8 cellular contexts compared by ENCODE assay signal in genomic region chrX:24260827-24261550, GRCh38. TPM values are rescaled to one million over a fixed set of nuclear protein-coding genes. Genes with fewer than 3 reads are reported as not detected.
DNase-seq lines count a peak whose midpoint lies in the region; ATAC-seq and TF ChIP-seq lines count a peak whose summit lies in the region.

No MANE protein-coding gene starts in this region.

- H3K4me1 Mint-ChIP-seq in activated T-cell treated with anti-CD3 and anti-CD28 coated beads, Interleukin-2, amount 50 U/mL, for 72 hours (ENCODE audit: low read depth): peaks cover 23% of the 10 kb centered on the region

- ATAC-seq in HG02759 (IDR thresholded peaks at IDR 0.05; ENCODE audit: unreplicated experiment) (peak; percentile 62), lower lobe of right lung (peak; percentile 69 to 81), GM18858 (IDR thresholded peaks at IDR 0.05; ENCODE audit: unreplicated experiment) (no peak), GM19023 (IDR thresholded peaks at IDR 0.05; ENCODE audit: unreplicated experiment) (no peak)
- peak; percentile 45 to 52 for ATAC-seq in activated T-cell treated with anti-CD3 and anti-CD28 coated beads, Interleukin-2, amount 50 U/mL, for 72 hours (replicated peaks in 1 of 2)

- no peaks in the 10 kb centered on the region for H3K9me3 Mint-ChIP-seq in activated T-cell treated with anti-CD3 and anti-CD28 coated beads, Interleukin-2, amount 50 U/mL, for 72 hours

- no peak overlapping the region for H3K27ac Mint-ChIP-seq in activated T-cell treated with anti-CD3 and anti-CD28 coated beads, Interleukin-2, amount 50 U/mL, for 72 hours

- no peak overlapping the region for H3K27ac ChIP-seq in lower lobe of right lung

- H3K4me1 ChIP-seq in lower lobe of right lung: no peaks in the 10 kb centered on the region

- H3K4me3 ChIP-seq in lower lobe of right lung: no peak overlapping the region

- TF ChIP-seq CTCF in lower lobe of right lung (IDR thresholded peaks at IDR 0.05): no peak

- H3K9me3 ChIP-seq in lower lobe of right lung: no peaks in the 10 kb centered on the region

- peaks cover 50% of the 10 kb centered on the region for H3K27me3 Mint-ChIP-seq in activated T-cell treated with anti-CD3 and anti-CD28 coated beads, Interleukin-2, amount 50 U/mL, for 72 hours (ENCODE audit: low read depth)

- H3K4me3 Mint-ChIP-seq in activated T-cell treated with anti-CD3 and anti-CD28 coated beads, Interleukin-2, amount 50 U/mL, for 72 hours: peak overlapping the region; percentile 11 to 28

- no peaks in the 10 kb centered on the region for H3K27me3 ChIP-seq in lower lobe of right lung (ENCODE audit: low read depth)

- H3K36me3 Mint-ChIP-seq in activated T-cell treated with anti-CD3 and anti-CD28 coated beads, Interleukin-2, amount 50 U/mL, for 72 hours (ENCODE audit: insufficient read depth in 2 of 2): no peaks in the 10 kb centered on the region

- DNase-seq in AG08395 (ENCODE audit: low spot score): peak; percentile 33
- DNase-seq in activated T-cell treated with anti-CD3 and anti-CD28 coated beads, Interleukin-2, amount 50 U/mL, for 72 hours: peak; percentile 4 to 5
- DNase-seq in lower lobe of right lung: peak; percentile 53
- no peak for DNase-seq in NCI-H526 treated with DMSO at 0.1 percent for 48 hours (lab: John Stamatoyannopoulos, UW)
- no peak for DNase-seq in retina

- intact Hi-C loops in lower lobe of right lung (cut with DNase I): no loop called here

- H3K36me3 ChIP-seq in lower lobe of right lung: no peaks in the 10 kb centered on the region

RNA-seq across cellular contexts. Expression of gene SUPT20HL2, which starts 52.9 kb away (rescaled TPM):
- total RNA-seq in activated T-cell treated with anti-CD3 and anti-CD28 coated beads, Interleukin-2, amount 50 U/mL, for 72 hours: not detected
- not detected for total RNA-seq in lower lobe of right lung

Comparison
In these comparisons a context has a peak if more than half of its experiments do, and no peak if none do; other contexts are left out.
1. DNase-seq: peak in AG08395 (single experiment), activated T-cell treated with anti-CD3 and anti-CD28 coated beads, Interleukin-2, amount 50 U/mL, for 72 hours (2 of 2) and lower lobe of right lung (single experiment); none in NCI-H526 treated with DMSO at 0.1 percent for 48 hours (single experiment) and retina (single experiment).
2. ATAC-seq: peak in HG02759 (single experiment), activated T-cell treated with anti-CD3 and anti-CD28 coated beads, Interleukin-2, amount 50 U/mL, for 72 hours (2 of 2) and lower lobe of right lung (2 of 2); none in GM18858 (single experiment) and GM19023 (single experiment).